In genomic region chr1:16521679-16522078, GRCh38 we compare ENCODE assay signal across 12 cellular contexts. TPM values are rescaled to one million over a fixed set of nuclear protein-coding genes. Genes with fewer than 3 reads are reported as not detected.
DNase-seq lines count a peak whose midpoint lies in the region; ATAC-seq and TF ChIP-seq lines count a peak whose summit lies in the region.
"Not testable (repeated sequence)": the region's sequence is repeated elsewhere in the genome, so short reads cannot be mapped to it uniquely, and the experiment has no call there.
"Had no signal": no experiment of that assay in that cellular context is flagged by ENCODE, and none has a peak within 500 bp of the region (broad histone marks: within the 10 kb centered on the region; RNA-seq: fewer than 3 reads in every experiment).

No MANE protein-coding gene starts in this region.

- H3K79me2 ChIP-seq in GM23338 (replicated peaks; ENCODE audit: insufficient read depth); smooth muscle cell (ENCODE audit: low read depth): not testable (repeated sequence)

- POLR2A ChIA-PET in WTC11 (lab: Charles Lee): not testable (repeated sequence)

- not testable (repeated sequence) for H3K36me3 ChIP-seq in GM23338 (ENCODE audit: insufficient read depth); HUES48 (ENCODE audit: control insufficient read depth, insufficient read depth, low read length); HUES64 (ENCODE audit: insufficient read depth, low read length); iPS-15b (ENCODE audit: control insufficient read depth, insufficient read depth, low read length); mucosa of descending colon (ENCODE audit: low read depth); smooth muscle cell (ENCODE audit: low read depth)

- CTCF ChIA-PET in WTC11 (lab: Charles Lee): interaction anchor here (0.7 to 1.3 kb wide), 5 partner anchors 9 to 99 kb away, joined by 3 to 7 read pairs (median 4); partner anchors contain the start of gene NBPF1

- ATAC-seq in GM23338, WTC11: not testable (repeated sequence)
- ATAC-seq in mucosa of descending colon: peak; percentile 46

- intact Hi-C loops in mucosa of descending colon (cut with DNase I, micrococcal nuclease): not testable (repeated sequence)

- H3F3A ChIP-seq in GM23338 (replicated peaks; ENCODE audit: low read depth); smooth muscle cell (ENCODE audit: low read depth): not testable (repeated sequence)

- not testable (repeated sequence) for H3K36me3 Mint-ChIP-seq in GM23338 (ENCODE audit: low read depth); WTC11; neural crest cell (ENCODE audit: low read depth)

- not testable (repeated sequence) for DNase-seq in GM23338 (ENCODE audit: low spot score); WTC11 (ENCODE audit: low spot score); mucosa of descending colon; neural crest cell (ENCODE audit: low read depth, low spot score); smooth muscle cell (lab: John Stamatoyannopoulos, UW; ENCODE audit: unreplicated experiment)

- H3K27me3 Mint-ChIP-seq in GM23338 (ENCODE audit: insufficient read depth, low read depth, poor library complexity) (peaks cover 15% of the 10 kb centered on the region), WTC11 (ENCODE audit: low read depth) (peaks cover 39% of the 10 kb centered on the region), neural crest cell (ENCODE audit: low read depth) (peaks cover 82% of the 10 kb centered on the region)

- H3K9ac ChIP-seq in HUES48 (ENCODE audit: low read depth, low read length); HUES64 (ENCODE audit: low read depth, low read length); iPS-15b (ENCODE audit: low read depth, low read length); smooth muscle cell (ENCODE audit: low read depth): not testable (repeated sequence)

- H3K4me3 ChIP-seq in GM23338: peak overlapping the region; percentile 92; the same call in 1 of the 2 replicates
- peak overlapping the region; percentile 65; the same call in 1 of the 2 replicates for H3K4me3 ChIP-seq in HUES48 (ENCODE audit: low read depth, low read length)
- peak overlapping the region; percentile 52 for H3K4me3 ChIP-seq in HUES64 (ENCODE audit: low read length)
- H3K4me3 ChIP-seq in iPS-15b (ENCODE audit: low read depth, low read length): peak overlapping the region; percentile 53
- not testable (repeated sequence) for H3K4me3 ChIP-seq in mucosa of descending colon, smooth muscle cell

- not testable (repeated sequence) for H3K9me2 ChIP-seq in GM23338 (ENCODE audit: insufficient read depth)

- not testable (repeated sequence) for H3K4me1 ChIP-seq in GM23338 (ENCODE audit: insufficient read depth); HUES48 (ENCODE audit: control insufficient read depth, insufficient read depth, low read length); HUES64 (ENCODE audit: insufficient read depth, low read length); iPS-15b (ENCODE audit: control insufficient read depth, insufficient read depth, low read length); mucosa of descending colon (ENCODE audit: low read depth); smooth muscle cell (ENCODE audit: low read depth)

- not testable (repeated sequence) for H3K27ac Mint-ChIP-seq in GM23338; WTC11; neural crest cell (ENCODE audit: unreplicated experiment)

- H2AFZ ChIP-seq in GM23338: not testable (repeated sequence)
- H2AFZ ChIP-seq in smooth muscle cell (ENCODE audit: low read depth): peak overlapping the region; percentile 97

- H3K4me3 Mint-ChIP-seq in GM23338 (peak overlapping the region; percentile 84; the same call in 2 of the 3 replicates), WTC11 (peak overlapping the region; percentile 96), neural crest cell (peak overlapping the region; percentile 18)

- not testable (repeated sequence) for H3K9me3 ChIP-seq in HUES48 (ENCODE audit: control insufficient read depth, insufficient read depth, low read length); HUES64 (ENCODE audit: insufficient read depth, low read depth, low read length); iPS-15b (ENCODE audit: control insufficient read depth, insufficient read depth, low read length); mucosa of descending colon; smooth muscle cell (replicated peaks; ENCODE audit: low read depth)

- H4K20me1 ChIP-seq in GM23338 (replicated peaks; ENCODE audit: insufficient read depth); smooth muscle cell (ENCODE audit: low read depth): not testable (repeated sequence)

- 85% methylated on average over 4 of the region's 5 CpGs for WGBS in HUES64
- WGBS in smooth muscle cell (ENCODE audit: low lambda C conversion rate): 79% methylated on average over 5 of the region's 5 CpGs

- not testable (repeated sequence) for H3K27ac ChIP-seq in GM23338 (ENCODE audit: low read depth); HUES48 (ENCODE audit: low read depth, low read length); HUES64 (ENCODE audit: low read depth, low read length); smooth muscle cell (ENCODE audit: low read depth)

- H3K27me3 ChIP-seq in GM23338 (ENCODE audit: insufficient read depth) (peaks cover 16% of the 10 kb centered on the region), iPS-15b (ENCODE audit: control insufficient read depth, insufficient read depth, low read length) (peaks cover 14% of the 10 kb centered on the region)
- H3K27me3 ChIP-seq in HUES48 (ENCODE audit: control insufficient read depth, insufficient read depth, low read length); HUES64 (ENCODE audit: insufficient read depth, low read length); smooth muscle cell (ENCODE audit: low read depth): not testable (repeated sequence)

- not testable (repeated sequence) for H3K4me1 Mint-ChIP-seq in GM23338, WTC11, neural crest cell

- not testable (repeated sequence) for H3K9me3 Mint-ChIP-seq in GM23338, WTC11, neural crest cell

- H3K4me2 ChIP-seq in GM23338 (peak overlapping the region; percentile 92; the same call in 1 of the 2 replicates), smooth muscle cell (peak overlapping the region; percentile 87)

- not testable (repeated sequence) for TF ChIP-seq CTCF in GM23338 (conservative IDR thresholded peaks at IDR 0.05; ENCODE audit: low read depth in 2 of 2); WTC11 (IDR thresholded peaks at IDR 0.05); mucosa of descending colon (IDR thresholded peaks at IDR 0.05); neural crest cell (conservative IDR thresholded peaks at IDR 0.05); smooth muscle cell (IDR thresholded peaks at IDR 0.05; ENCODE audit: borderline replicate concordance, insufficient read depth, poor library complexity, severe bottlenecking)

RNA-seq across cellular contexts. Expression of gene RNU1-1, which starts 7.6 kb away (rescaled TPM):
- under 0.01 TPM in 1 of 2 replicates, not detected in the other for total RNA-seq in GM23338 (2014; rRNA removed; shearing (Covaris generic))
- not detected in 2 replicates for polyA plus RNA-seq in GM23338 (2016; fragmentation: Nextera tagmentation; extraction: Ambion mirVana)
- 27,992 TPM for polyA plus RNA-seq in HUES64 (2013, experiment 1 of 2)
- polyA plus RNA-seq in HUES64 (2013, experiment 2 of 2): 20,955 TPM
- 1,028 to 1,267 TPM (median 1,197 TPM) in 3 replicates for total RNA-seq in WTC11 (2021)
- total RNA-seq in mucosa of descending colon: 1,000 to 10,000 TPM; 2,195 to 6,222 (median 2,378) TPM
- total RNA-seq in neural crest cell: 2,478 and 3,042 TPM in 2 replicates
- under 0.01 TPM in 2 replicates for total RNA-seq in smooth muscle cell
- 4.2 and 6.4 TPM in 2 replicates for polyA plus RNA-seq in smooth muscle cell
- polyA plus RNA-seq: AG04450; CD14-positive monocyte; CD4-positive, alpha-beta memory T cell; CD8-positive, alpha-beta memory T cell had no signal

Comparison
In these comparisons a context has a peak if more than half of its experiments do, and no peak if none do; other contexts are left out.
1. H3K4me3 Mint-ChIP-seq: peak in every context shown above with its lines; median percentile 96 in WTC11; 84 in GM23338; 18 in neural crest cell.
2. RNA of gene RNU1-1, which starts 7.6 kb away (total RNA-seq): 2,478 to 3,042 TPM in neural crest cell, 2,195 to 6,222 TPM in mucosa of descending colon and 1,028 to 1,267 TPM in WTC11; under 0.01 TPM in GM23338 and under 0.01 TPM in smooth muscle cell; every median in the first group is over 1,000 times any median in the second.